ENCODE assay signal across 8 cellular contexts in the genomic region with DNA sequence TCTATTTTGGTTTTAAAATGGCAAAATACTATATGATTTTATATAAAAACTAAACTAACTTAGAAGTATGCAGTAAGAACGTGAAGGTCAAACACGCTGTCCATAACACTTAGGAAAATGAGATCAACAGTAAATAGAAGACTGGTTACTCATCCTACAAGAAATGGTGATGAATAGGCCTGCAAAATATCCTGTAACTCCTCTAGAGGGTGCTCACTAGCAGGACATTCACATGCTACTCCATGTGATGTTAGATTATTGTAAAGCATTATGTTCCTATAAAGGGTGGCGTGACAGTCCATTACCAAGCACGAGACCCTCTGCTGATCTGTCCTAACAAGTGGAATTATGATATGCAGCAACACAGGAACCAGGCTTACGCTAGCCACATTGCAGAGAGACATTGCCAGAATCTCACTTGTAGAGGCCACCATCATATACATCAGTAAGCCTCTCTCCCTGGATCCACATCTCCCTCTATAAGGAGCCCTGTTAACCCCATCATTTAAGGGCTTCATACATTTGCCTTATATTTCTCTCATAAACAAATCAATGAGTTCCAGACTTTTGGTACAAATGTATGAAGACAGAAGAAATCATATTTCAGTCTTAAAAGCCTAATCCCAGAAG. TPM values are rescaled to one million over a fixed set of nuclear protein-coding genes. Genes with fewer than 3 reads are reported as not detected.
DNase-seq lines count a peak whose midpoint lies in the region; ATAC-seq, FAIRE-seq and TF ChIP-seq lines count a peak whose summit lies in the region.

No MANE protein-coding gene starts in this region.

- no peaks in the 10 kb centered on the region for H3K4me1 ChIP-seq in astrocyte (ENCODE audit: insufficient read depth, low read length)
- H3K4me1 ChIP-seq in iPS DF 6.9 (ENCODE audit: control insufficient read depth, insufficient read depth, low read length), result no peaks in the 10 kb centered on the region

- peak; percentile 81 for FAIRE-seq in astrocyte (lab: Jason Lieb, UNC)

- H3K4me3 ChIP-seq in astrocyte (ENCODE audit: insufficient read depth, low read depth, low read length) (no peak overlapping the region), iPS DF 6.9 (ENCODE audit: low read length) (no peak overlapping the region)

- TF ChIP-seq CTCF in HFFc6 (IDR thresholded peaks at IDR 0.05), result peak; percentile 76
- peak; percentile 58 for TF ChIP-seq CTCF in astrocyte (IDR thresholded peaks at IDR 0.05; ENCODE audit: insufficient read depth, low read depth, low read length)

- H3K36me3 ChIP-seq in astrocyte (ENCODE audit: insufficient read depth, low read length) (no peaks in the 10 kb centered on the region), iPS DF 6.9 (ENCODE audit: control insufficient read depth, insufficient read depth, low read length) (no peaks in the 10 kb centered on the region)

- H3K27me3 ChIP-seq in astrocyte (ENCODE audit: insufficient read depth, low read length) (peaks cover 9% of the 10 kb centered on the region), iPS DF 6.9 (ENCODE audit: control insufficient read depth, insufficient read depth, low read length) (no peaks in the 10 kb centered on the region; the same call in 1 of the 2 replicates)

- no peaks in the 10 kb centered on the region for H3K9me3 ChIP-seq in astrocyte (ENCODE audit: insufficient read depth, low read depth, low read length)
- no peaks in the 10 kb centered on the region for H3K9me3 ChIP-seq in iPS DF 6.9 (ENCODE audit: control insufficient read depth, insufficient read depth, low read length)

- WGBS in iPS DF 6.9 (ENCODE audit: insufficient coverage, insufficient read length), result no CpG with 5 or more reads among the region's 5 CpGs

- H3K4me1 Mint-ChIP-seq in HFFc6 (ENCODE audit: low read depth), result no peaks in the 10 kb centered on the region
- H3K4me1 Mint-ChIP-seq in astrocyte (ENCODE audit: low read depth, unreplicated experiment), result no peaks in the 10 kb centered on the region
- H3K4me1 Mint-ChIP-seq in stimulated activated naive B cell treated with anti-CD40 and anti-IgM and Interleukin-4, amounts not matched to agents 10 μg/mL and 1 μg/mL and 100 μg/mL, for 72 hours, result peaks cover 0 to 2% of the 10 kb centered on the region in 2 donors

- no peak overlapping the region for H2AFZ ChIP-seq in astrocyte (ENCODE audit: low read depth, low read length)

- H3K27ac Mint-ChIP-seq in HFFc6, result no peak overlapping the region
- H3K27ac Mint-ChIP-seq in astrocyte (ENCODE audit: unreplicated experiment), result no peak overlapping the region
- H3K27ac Mint-ChIP-seq in stimulated activated naive B cell treated with anti-CD40 and anti-IgM and Interleukin-4, amounts not matched to agents 10 μg/mL and 1 μg/mL and 100 μg/mL, for 72 hours, result no peak overlapping the region

- peak; percentile 88 to 90 for ATAC-seq in stimulated activated naive B cell treated with anti-CD40 and anti-IgM and Interleukin-4, amounts not matched to agents 10 μg/mL and 1 μg/mL and 100 μg/mL, for 72 hours (replicated peaks)

- no peak overlapping the region for H3K27ac ChIP-seq in astrocyte (ENCODE audit: low read depth, low read length)
- H3K27ac ChIP-seq in iPS DF 6.9 (ENCODE audit: low read length), result no peak overlapping the region

- H3K27me3 Mint-ChIP-seq in HFFc6 (ENCODE audit: insufficient read depth), result peaks cover 5% of the 10 kb centered on the region
- peaks cover 42% of the 10 kb centered on the region for H3K27me3 Mint-ChIP-seq in astrocyte (ENCODE audit: low read depth, unreplicated experiment)
- peaks cover 7 to 15% of the 10 kb centered on the region in 2 donors for H3K27me3 Mint-ChIP-seq in stimulated activated naive B cell treated with anti-CD40 and anti-IgM and Interleukin-4, amounts not matched to agents 10 μg/mL and 1 μg/mL and 100 μg/mL, for 72 hours

- H3K4me3 Mint-ChIP-seq in HFFc6 (no peak overlapping the region), astrocyte (ENCODE audit: unreplicated experiment) (no peak overlapping the region)
- no peak overlapping the region for H3K4me3 Mint-ChIP-seq in stimulated activated naive B cell treated with anti-CD40 and anti-IgM and Interleukin-4, amounts not matched to agents 10 μg/mL and 1 μg/mL and 100 μg/mL, for 72 hours

- DNase-seq in SIG-M5 treated with dmso at 0.1 percent for 504 hours (lab: John Stamatoyannopoulos, UW; ENCODE audit: unreplicated experiment) (peak; percentile 78), SIG-M5 (lab: John Stamatoyannopoulos, UW) (no peak), HFFc6 (peak; percentile 79), NCI-H748 treated with DMSO at 0.1 percent for 48 hours (lab: John Stamatoyannopoulos, UW) (peak; percentile 53), astrocyte (ENCODE audit: low read depth) (peak; percentile 55), iPS DF 6.9 (ENCODE audit: low read depth, low spot score) (peak; percentile 5), GM19238 (ENCODE audit: insufficient read length, low spot score) (no peak)
- peak; percentile 6 for DNase-seq in stimulated activated naive B cell treated with anti-CD40 and anti-IgM and Interleukin-4, amounts not matched to agents 10 μg/mL and 1 μg/mL and 100 μg/mL, for 72 hours

- no peaks in the 10 kb centered on the region for H3K79me2 ChIP-seq in astrocyte (ENCODE audit: insufficient read depth, low read length)

- no peaks in the 10 kb centered on the region for H3K9me3 Mint-ChIP-seq in HFFc6
- no peaks in the 10 kb centered on the region for H3K9me3 Mint-ChIP-seq in astrocyte (ENCODE audit: unreplicated experiment)
- no peaks in the 10 kb centered on the region for H3K9me3 Mint-ChIP-seq in stimulated activated naive B cell treated with anti-CD40 and anti-IgM and Interleukin-4, amounts not matched to agents 10 μg/mL and 1 μg/mL and 100 μg/mL, for 72 hours

- H3K4me2 ChIP-seq in astrocyte (ENCODE audit: low read length), result no peak overlapping the region

- no peaks in the 10 kb centered on the region for H4K20me1 ChIP-seq in astrocyte (ENCODE audit: insufficient read depth, low read length)

- H3K9ac ChIP-seq in astrocyte (ENCODE audit: low read length), result no peak overlapping the region

- H3K36me3 Mint-ChIP-seq in HFFc6 (ENCODE audit: low read depth) (no peaks in the 10 kb centered on the region), astrocyte (ENCODE audit: low read depth, unreplicated experiment) (no peaks in the 10 kb centered on the region)
- H3K36me3 Mint-ChIP-seq in stimulated activated naive B cell treated with anti-CD40 and anti-IgM and Interleukin-4, amounts not matched to agents 10 μg/mL and 1 μg/mL and 100 μg/mL, for 72 hours, result no peaks in the 10 kb centered on the region

RNA-seq across cellular contexts. Expression of a gene that starts 18.0 kb away (rescaled TPM):
- not detected for total RNA-seq in HFFc6 (2021; fragmentation: NEBNext Ultra II Directional; extraction: Animal tissue kit (Norgen Biotek cat#: 25700))
- not detected in 2 replicates for total RNA-seq in astrocyte

RNA-seq across cellular contexts. Expression of a gene that starts 19.5 kb away (rescaled TPM):
- total RNA-seq in HFFc6 (2021; fragmentation: NEBNext Ultra II Directional; extraction: Animal tissue kit (Norgen Biotek cat#: 25700)), result not detected
- not detected in 2 replicates for total RNA-seq in astrocyte

RNA-seq across cellular contexts. Expression of a gene that starts 48.5 kb away (rescaled TPM):
- not detected for total RNA-seq in HFFc6 (2021; fragmentation: NEBNext Ultra II Directional; extraction: Animal tissue kit (Norgen Biotek cat#: 25700))
- not detected in 2 replicates for total RNA-seq in astrocyte

RNA-seq across cellular contexts. Expression of a gene that starts 51.8 kb away (rescaled TPM):
- not detected for total RNA-seq in HFFc6 (2021; fragmentation: NEBNext Ultra II Directional; extraction: Animal tissue kit (Norgen Biotek cat#: 25700))
- not detected in 2 replicates for total RNA-seq in astrocyte

Comparison
In these comparisons a context has a peak if more than half of its experiments do, and no peak if none do; other contexts are left out.
1. DNase-seq: peak in SIG-M5 treated with dmso at 0.1 percent for 504 hours (single experiment), HFFc6 (single experiment), NCI-H748 treated with DMSO at 0.1 percent for 48 hours (single experiment), astrocyte (single experiment), iPS DF 6.9 (single experiment) and stimulated activated naive B cell treated with anti-CD40 and anti-IgM and Interleukin-4, amounts not matched to agents 10 μg/mL and 1 μg/mL and 100 μg/mL, for 72 hours (single experiment); none in SIG-M5 (single experiment) and GM19238 (single experiment).